In genomic region chr10:69959911-69960310, GRCh38 we compare ENCODE assay signal across 18 cellular contexts.
A peak's percentile ranks its signal among the peaks of the same experiment; 100 is the strongest.
DNase-seq lines count a peak whose midpoint lies in the region; ATAC-seq, FAIRE-seq and TF ChIP-seq lines count a peak whose summit lies in the region.
"Had no signal": no experiment of that assay in that cellular context is flagged by ENCODE, and none has a peak within 500 bp of the region (broad histone marks: within the 10 kb centered on the region; RNA-seq: fewer than 3 reads in every experiment).

No MANE protein-coding gene starts in this region.

- DNase-seq in Right ventricle myocardium superior: no peak
- DNase-seq in right cardiac atrium: no peak
- DNase-seq in SIG-M5 treated with dmso at 0.1 percent for 504 hours (lab: John Stamatoyannopoulos, UW; ENCODE audit: unreplicated experiment): peak; percentile 86
- DNase-seq in right atrium auricular region (ENCODE audit: low spot score): peak; percentile 55
- peak; percentile 20 to 34 for DNase-seq in vagina (ENCODE audit: extremely low spot score in 2 of 2)
- DNase-seq in stimulated activated naive CD4-positive, alpha-beta T cell treated with Interleukin-2 at 50 U/mL for 16 hours (lab: John Stamatoyannopoulos, UW): no peak
- DNase-seq in RCC 7860 (ENCODE audit: low spot score): no peak
- DNase-seq in transverse colon: no peak
- DNase-seq: activated CD4-positive, alpha-beta T cell treated with anti-CD3 and anti-CD28 coated beads for 1 hour; activated naive CD4-positive, alpha-beta T cell treated with anti-CD3 and anti-CD28 coated beads for 36 hours; H7; naive thymus-derived CD8-positive, alpha-beta T cell; NCI-H1436 treated with DMSO at 0.1 percent for 48 hours; NCI-H226; NK-92 treated with Interleukin-12 subunit alpha and Interleukin-12 subunit beta, amount 100 ng/mL, for 24 hours had no signal

- H3K27me3 ChIP-seq in right cardiac atrium (ENCODE audit: control insufficient read depth, insufficient read depth) (no peaks in the 10 kb centered on the region), right atrium auricular region (no peaks in the 10 kb centered on the region), vagina (no peaks in the 10 kb centered on the region), transverse colon (no peaks in the 10 kb centered on the region)
- H3K27me3 ChIP-seq: body of pancreas, hepatocyte had no signal

- ATAC-seq in Right ventricle myocardium superior (ENCODE audit: poor library complexity): peak; percentile 42
- ATAC-seq in right cardiac atrium: no peak
- ATAC-seq: body of pancreas; naive thymus-derived CD8-positive, alpha-beta T cell had no signal

- no peak for TF ChIP-seq EP300 in transverse colon (IDR thresholded peaks at IDR 0.05; ENCODE audit: low read depth)

- TF ChIP-seq POLR2A in vagina (IDR thresholded peaks at IDR 0.05): no peak
- no peak for TF ChIP-seq POLR2A in transverse colon (IDR thresholded peaks at IDR 0.05)

- no peaks in the 10 kb centered on the region for H3K4me1 ChIP-seq in right cardiac atrium (ENCODE audit: control insufficient read depth, insufficient read depth, low read length)
- no peaks in the 10 kb centered on the region for H3K4me1 ChIP-seq in right atrium auricular region
- no peaks in the 10 kb centered on the region for H3K4me1 ChIP-seq in vagina
- H3K4me1 ChIP-seq in transverse colon: peaks cover 6 to 12% (median 11%) of the 10 kb centered on the region in 4 donors
- H3K4me1 ChIP-seq: body of pancreas had no signal

- WGBS in right cardiac atrium: 75% methylated on average over 8 of the region's 8 CpGs
- 65 to 77% methylated on average over 8 of the region's 8 CpGs for WGBS in transverse colon (ENCODE audit: low coverage in 1 of 2), 2 donors

- no peak overlapping the region for H3K4me3 ChIP-seq in right cardiac atrium (ENCODE audit: low read length)
- no peak overlapping the region for H3K4me3 ChIP-seq in right atrium auricular region
- H3K4me3 ChIP-seq in vagina: no peak overlapping the region
- H3K4me3 ChIP-seq in transverse colon: no peak overlapping the region
- H3K4me3 ChIP-seq: body of pancreas, hepatocyte, suprapubic skin had no signal

- no peak for FAIRE-seq in RCC 7860 (lab: Jason Lieb, UNC)

- TF ChIP-seq CTCF in right atrium auricular region (IDR thresholded peaks at IDR 0.05) (no peak), vagina (IDR thresholded peaks at IDR 0.05) (no peak), transverse colon (IDR thresholded peaks at IDR 0.05) (no peak)

- H3K27ac ChIP-seq in right cardiac atrium (ENCODE audit: low read length) (no peak overlapping the region), right atrium auricular region (no peak overlapping the region), vagina (no peak overlapping the region), transverse colon (no peak overlapping the region)
- H3K27ac ChIP-seq: suprapubic skin had no signal

- H3K36me3 ChIP-seq in right atrium auricular region: no peaks in the 10 kb centered on the region
- no peaks in the 10 kb centered on the region for H3K36me3 ChIP-seq in vagina
- H3K36me3 ChIP-seq in transverse colon: no peaks in the 10 kb centered on the region
- H3K36me3 ChIP-seq: suprapubic skin had no signal

- intact Hi-C loops in Right ventricle myocardium superior (cut with DNase I): no loop called here
- intact Hi-C loops in right cardiac atrium (cut with DNase I): no loop called here
- intact Hi-C loops in vagina (cut with DNase I): no loop called here
- intact Hi-C loops in transverse colon (cut with DNase I; ENCODE audit: low total_unique reads): no loop called here

- in situ Hi-C loops in transverse colon (cut with MboI; ENCODE audit: low pct_ligation_motif_present in 1 of 4, low pct_unique_long_range_greater_than_20kb in 1 of 4, low sequenced_read_pairs in 3 of 4): no loop called here

- H3K9me3 ChIP-seq in right cardiac atrium (ENCODE audit: control insufficient read depth, low read length) (no peaks in the 10 kb centered on the region), right atrium auricular region (no peaks in the 10 kb centered on the region), vagina (no peaks in the 10 kb centered on the region), transverse colon (no peaks in the 10 kb centered on the region)
- H3K9me3 ChIP-seq: body of pancreas, suprapubic skin had no signal

Comparison
In these comparisons a context has a peak if more than half of its experiments do, and no peak if none do; other contexts are left out.
1. DNase-seq: peak in SIG-M5 treated with dmso at 0.1 percent for 504 hours (single experiment), right atrium auricular region (single experiment) and vagina (2 of 2); none in Right ventricle myocardium superior (single experiment), right cardiac atrium (0 of 3), stimulated activated naive CD4-positive, alpha-beta T cell treated with Interleukin-2 at 50 U/mL for 16 hours (single experiment), RCC 7860 (single experiment) and transverse colon (single experiment).